13 cellular contexts compared by ENCODE assay signal in the genomic region with DNA sequence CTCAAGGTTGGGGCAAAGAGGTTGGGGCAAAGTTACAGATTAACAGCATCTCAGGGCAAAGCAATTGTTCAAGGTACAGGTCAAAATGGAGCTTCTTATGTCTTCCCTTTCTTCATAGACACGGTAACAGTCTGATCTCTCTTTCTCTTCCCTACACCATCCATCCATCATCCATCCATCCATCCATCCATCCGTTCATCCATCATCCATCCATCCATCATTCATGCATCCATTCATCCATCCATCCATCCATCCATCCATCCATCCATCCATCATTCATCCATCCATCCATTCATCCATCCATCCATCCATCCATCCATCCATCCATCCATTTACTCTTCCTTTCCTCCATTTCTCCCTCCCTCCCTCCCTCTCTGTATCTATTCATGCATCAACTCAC. TPM values are rescaled to one million over a fixed set of nuclear protein-coding genes. Genes with fewer than 3 reads are reported as not detected.
"Had no signal": no experiment of that assay in that cellular context is flagged by ENCODE, and none has a peak within 500 bp of the region (broad histone marks: within the 10 kb centered on the region; RNA-seq: fewer than 3 reads in every experiment).

No MANE protein-coding gene starts in this region.

RNA-seq across cellular contexts. Expression of a gene that starts 32.5 kb away (rescaled TPM):
- total RNA-seq: activated T-helper 2 cell treated with anti-CD3 and anti-CD28 coated beads, Interferon-gamma antibody, Interleukin-2, Interleukin-4, amounts not matched to agents 10 μg/mL and 5 μg/mL and 100 μg/mL, durations not matched to agents 14 hours and 24 hours and 36 hours had no signal

RNA-seq across cellular contexts. Expression of a gene that starts 37.2 kb away (rescaled TPM):
- total RNA-seq: activated naive CD4-positive, alpha-beta T cell treated with anti-CD3 and anti-CD28 coated beads for 36 hours; activated naive CD4-positive, alpha-beta T cell treated with anti-CD3 and anti-CD28 coated beads, Interleukin-2, amount 50 U/mL, for 72 hours; activated naive CD8-positive, alpha-beta T cell treated with anti-CD3 and anti-CD28 coated beads for 36 hours; activated naive CD8-positive, alpha-beta T cell treated with anti-CD3 and anti-CD28 coated beads, Interleukin-2, amount 10 ng/mL, durations not matched to agents 7 days and 5 days; activated T-cell treated with anti-CD3 and anti-CD28 coated beads, Interleukin-2, amount 50 U/mL, for 4 hours; activated T-cell treated with anti-CD3 and anti-CD28 coated beads, Interleukin-2, amount 50 U/mL, for 72 hours; activated T-helper 1 cell treated with anti-CD3 and anti-CD28 coated beads, Interleukin-12 subunit alpha, Interleukin-12 subunit beta, Interleukin-2, Interleukin-4 antibody, amounts not matched to agents 30 ng/mL and 10 ng/mL and 1 ng/mL, durations not matched to agents 14 hours and 24 hours and 36 hours; activated T-helper 17 cell treated with anti-CD3 and anti-CD28 coated beads, Interleukin-2, amount 50 U/mL, for 72 hours; activated T-helper 2 cell treated with anti-CD3 and anti-CD28 coated beads, Interferon-gamma antibody, Interleukin-2, Interleukin-4, amounts not matched to agents 10 μg/mL and 5 μg/mL and 100 μg/mL, durations not matched to agents 14 hours and 24 hours and 36 hours; astrocyte; bronchial epithelial cell; chondrocyte had no signal
- polyA plus RNA-seq: aorta had no signal
